Comparison of ENCODE assay signal across 15 cellular contexts in genomic region chr10:126240483-126240882, GRCh38.
DNase-seq lines count a peak whose midpoint lies in the region; ATAC-seq and TF ChIP-seq lines count a peak whose summit lies in the region.
"Had no signal": no experiment of that assay in that cellular context is flagged by ENCODE, and none has a peak within 500 bp of the region (broad histone marks: within the 10 kb centered on the region; RNA-seq: fewer than 3 reads in every experiment).

No MANE protein-coding gene starts in this region.

- WGBS in stomach, 5 donors = 24 to 70% (median 48%) methylated on average over 8 of the region's 8 CpGs

- no peaks in the 10 kb centered on the region for H3K4me1 Mint-ChIP-seq in stimulated activated memory B cell treated with anti-CD40 and anti-IgM and Interleukin-4, amounts not matched to agents 10 μg/mL and 1 μg/mL and 100 μg/mL, for 72 hours
- no peaks in the 10 kb centered on the region for H3K4me1 Mint-ChIP-seq in activated CD4-positive, alpha-beta T cell treated with anti-CD3 and anti-CD28 coated beads, Interleukin-2, amount 10 ng/mL, durations not matched to agents 24 days and 14 days
- H3K4me1 Mint-ChIP-seq: activated CD4-positive, alpha-beta memory T cell treated with anti-CD3 and anti-CD28 coated beads, Interleukin-2, amount 10 ng/mL, durations not matched to agents 7 days and 5 days had no signal

- no peaks in the 10 kb centered on the region for H3K27me3 Mint-ChIP-seq in stimulated activated memory B cell treated with anti-CD40 and anti-IgM and Interleukin-4, amounts not matched to agents 10 μg/mL and 1 μg/mL and 100 μg/mL, for 72 hours
- H3K27me3 Mint-ChIP-seq in activated CD4-positive, alpha-beta T cell treated with anti-CD3 and anti-CD28 coated beads, Interleukin-2, amount 10 ng/mL, durations not matched to agents 24 days and 14 days = no peaks in the 10 kb centered on the region
- H3K27me3 Mint-ChIP-seq: activated CD4-positive, alpha-beta memory T cell treated with anti-CD3 and anti-CD28 coated beads, Interleukin-2, amount 10 ng/mL, durations not matched to agents 7 days and 5 days had no signal

- no peaks in the 10 kb centered on the region for H3K27me3 ChIP-seq in stomach

- no peaks in the 10 kb centered on the region for H3K36me3 Mint-ChIP-seq in stimulated activated memory B cell treated with anti-CD40 and anti-IgM and Interleukin-4, amounts not matched to agents 10 μg/mL and 1 μg/mL and 100 μg/mL, for 72 hours
- H3K36me3 Mint-ChIP-seq in activated CD4-positive, alpha-beta T cell treated with anti-CD3 and anti-CD28 coated beads, Interleukin-2, amount 10 ng/mL, durations not matched to agents 24 days and 14 days (ENCODE audit: low read depth) = no peaks in the 10 kb centered on the region

- peak; percentile 5 to 42 (median 6) for DNase-seq in NCI-H1417 (lab: John Stamatoyannopoulos, UW)
- DNase-seq in NCI-H1417 treated with DMSO at 0.1 percent for 48 hours (lab: John Stamatoyannopoulos, UW) = no peak
- peak; percentile 63 for DNase-seq in astrocyte of the spinal cord (ENCODE audit: low read depth, low spot score)
- peak; percentile 53 for DNase-seq in left kidney (ENCODE audit: low read depth, low spot score)
- DNase-seq in superior temporal gyrus (ENCODE audit: extremely low spot score) = peak; percentile 84
- DNase-seq in stomach = no peak
- no peak for DNase-seq in activated CD4-positive, alpha-beta T cell treated with anti-CD3 and anti-CD28 coated beads, Interleukin-2, amount 10 ng/mL, durations not matched to agents 24 days and 14 days
- DNase-seq: activated CD4-positive, alpha-beta memory T cell treated with anti-CD3 and anti-CD28 coated beads, Interleukin-2, amount 10 ng/mL, durations not matched to agents 7 days and 5 days; activated gamma-delta T cell treated with Interleukin-2 at 50 U/mL for 16 hours; Caco-2; NCI-H524; trophoblast cell had no signal

- intact Hi-C loops in stomach (cut with DNase I; ENCODE audit: low total_unique reads) = no loop called here
- intact Hi-C loops in activated CD4-positive, alpha-beta T cell treated with anti-CD3 and anti-CD28 coated beads, Interleukin-2, amount 10 ng/mL, durations not matched to agents 24 days and 14 days (cut with micrococcal nuclease) = no loop called here

- no peak for ATAC-seq in stimulated activated memory B cell treated with anti-CD40 and anti-IgM and Interleukin-4, amounts not matched to agents 10 μg/mL and 1 μg/mL and 100 μg/mL, for 72 hours

- TF ChIP-seq EP300 in stomach (IDR thresholded peaks at IDR 0.05) = no peak

- in situ Hi-C loops in astrocyte of the spinal cord (cut with HindIII; ENCODE audit: low sequenced_read_pairs) = no loop called here

- peaks cover 7% of the 10 kb centered on the region for H3K9me3 Mint-ChIP-seq in stimulated activated memory B cell treated with anti-CD40 and anti-IgM and Interleukin-4, amounts not matched to agents 10 μg/mL and 1 μg/mL and 100 μg/mL, for 72 hours
- no peaks in the 10 kb centered on the region for H3K9me3 Mint-ChIP-seq in activated CD4-positive, alpha-beta T cell treated with anti-CD3 and anti-CD28 coated beads, Interleukin-2, amount 10 ng/mL, durations not matched to agents 24 days and 14 days
- H3K9me3 Mint-ChIP-seq: activated CD4-positive, alpha-beta memory T cell treated with anti-CD3 and anti-CD28 coated beads, Interleukin-2, amount 10 ng/mL, durations not matched to agents 7 days and 5 days had no signal

- no peak for TF ChIP-seq POLR2A in stomach (IDR thresholded peaks at IDR 0.05)

- no peak overlapping the region for H3K4me3 ChIP-seq in astrocyte of the spinal cord (ENCODE audit: low read depth, low read length)
- H3K4me3 ChIP-seq in stomach = no peak overlapping the region
- H3K4me3 ChIP-seq: skin epidermis had no signal

- H3K4me1 ChIP-seq in stomach = no peaks in the 10 kb centered on the region
- H3K4me1 ChIP-seq: Caco-2 had no signal

- H3K36me3 ChIP-seq in stomach = no peaks in the 10 kb centered on the region

- no peaks in the 10 kb centered on the region for H3K9me3 ChIP-seq in stomach
- H3K9me3 ChIP-seq: Caco-2 had no signal

- H3K27ac ChIP-seq in stomach = no peak overlapping the region
- H3K27ac ChIP-seq: 22Rv1 had no signal

- TF ChIP-seq CTCF in astrocyte of the spinal cord (IDR thresholded peaks at IDR 0.05; ENCODE audit: low read depth, low read length) (no peak), stomach (IDR thresholded peaks at IDR 0.05) (no peak)

- no peak overlapping the region for H3K4me3 Mint-ChIP-seq in stimulated activated memory B cell treated with anti-CD40 and anti-IgM and Interleukin-4, amounts not matched to agents 10 μg/mL and 1 μg/mL and 100 μg/mL, for 72 hours
- H3K4me3 Mint-ChIP-seq in activated CD4-positive, alpha-beta T cell treated with anti-CD3 and anti-CD28 coated beads, Interleukin-2, amount 10 ng/mL, durations not matched to agents 24 days and 14 days = no peak overlapping the region
- H3K4me3 Mint-ChIP-seq: activated CD4-positive, alpha-beta memory T cell treated with anti-CD3 and anti-CD28 coated beads, Interleukin-2, amount 10 ng/mL, durations not matched to agents 7 days and 5 days had no signal

- no peak overlapping the region for H3K27ac Mint-ChIP-seq in stimulated activated memory B cell treated with anti-CD40 and anti-IgM and Interleukin-4, amounts not matched to agents 10 μg/mL and 1 μg/mL and 100 μg/mL, for 72 hours
- no peak overlapping the region for H3K27ac Mint-ChIP-seq in activated CD4-positive, alpha-beta T cell treated with anti-CD3 and anti-CD28 coated beads, Interleukin-2, amount 10 ng/mL, durations not matched to agents 24 days and 14 days
- H3K27ac Mint-ChIP-seq: activated CD4-positive, alpha-beta memory T cell treated with anti-CD3 and anti-CD28 coated beads, Interleukin-2, amount 10 ng/mL, durations not matched to agents 7 days and 5 days had no signal

Comparison
In these comparisons a context has a peak if more than half of its experiments do, and no peak if none do; other contexts are left out.
1. DNase-seq: peak in NCI-H1417 (3 of 3), astrocyte of the spinal cord (single experiment), left kidney (single experiment) and superior temporal gyrus (single experiment); none in NCI-H1417 treated with DMSO at 0.1 percent for 48 hours (single experiment), stomach (single experiment) and activated CD4-positive, alpha-beta T cell treated with anti-CD3 and anti-CD28 coated beads, Interleukin-2, amount 10 ng/mL, durations not matched to agents 24 days and 14 days (single experiment).